ENCODE assay signal across 1 cellular context in the genomic region with DNA sequence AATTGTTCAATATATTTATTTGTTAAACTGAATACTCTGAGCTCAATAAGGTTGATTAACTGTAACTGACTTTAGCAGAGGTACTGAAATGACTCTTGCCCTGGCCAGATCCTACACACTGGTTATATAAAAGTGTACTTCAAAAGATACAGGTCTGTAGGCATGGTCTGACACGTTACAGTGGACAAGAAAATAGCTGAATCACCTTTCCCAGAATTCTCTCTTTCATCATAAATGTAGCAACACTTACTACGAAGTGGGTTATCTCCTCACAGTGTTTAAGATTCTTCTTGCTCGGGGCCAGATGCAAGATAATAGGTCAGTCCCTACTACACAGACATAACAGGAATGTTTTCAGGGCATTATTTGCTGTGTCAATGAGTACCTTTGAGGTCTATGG.
A peak's percentile ranks its signal among the peaks of the same experiment; 100 is the strongest.
TF ChIP-seq lines count a peak whose summit lies in the region.

No MANE protein-coding gene starts in this region.

TF ChIP-seq in K562, 482 proteins besides CTCF, POLR2A, EP300 and RAD21 (continued from another document and continues in another):
- TF ChIP-seq, protein P1, sequence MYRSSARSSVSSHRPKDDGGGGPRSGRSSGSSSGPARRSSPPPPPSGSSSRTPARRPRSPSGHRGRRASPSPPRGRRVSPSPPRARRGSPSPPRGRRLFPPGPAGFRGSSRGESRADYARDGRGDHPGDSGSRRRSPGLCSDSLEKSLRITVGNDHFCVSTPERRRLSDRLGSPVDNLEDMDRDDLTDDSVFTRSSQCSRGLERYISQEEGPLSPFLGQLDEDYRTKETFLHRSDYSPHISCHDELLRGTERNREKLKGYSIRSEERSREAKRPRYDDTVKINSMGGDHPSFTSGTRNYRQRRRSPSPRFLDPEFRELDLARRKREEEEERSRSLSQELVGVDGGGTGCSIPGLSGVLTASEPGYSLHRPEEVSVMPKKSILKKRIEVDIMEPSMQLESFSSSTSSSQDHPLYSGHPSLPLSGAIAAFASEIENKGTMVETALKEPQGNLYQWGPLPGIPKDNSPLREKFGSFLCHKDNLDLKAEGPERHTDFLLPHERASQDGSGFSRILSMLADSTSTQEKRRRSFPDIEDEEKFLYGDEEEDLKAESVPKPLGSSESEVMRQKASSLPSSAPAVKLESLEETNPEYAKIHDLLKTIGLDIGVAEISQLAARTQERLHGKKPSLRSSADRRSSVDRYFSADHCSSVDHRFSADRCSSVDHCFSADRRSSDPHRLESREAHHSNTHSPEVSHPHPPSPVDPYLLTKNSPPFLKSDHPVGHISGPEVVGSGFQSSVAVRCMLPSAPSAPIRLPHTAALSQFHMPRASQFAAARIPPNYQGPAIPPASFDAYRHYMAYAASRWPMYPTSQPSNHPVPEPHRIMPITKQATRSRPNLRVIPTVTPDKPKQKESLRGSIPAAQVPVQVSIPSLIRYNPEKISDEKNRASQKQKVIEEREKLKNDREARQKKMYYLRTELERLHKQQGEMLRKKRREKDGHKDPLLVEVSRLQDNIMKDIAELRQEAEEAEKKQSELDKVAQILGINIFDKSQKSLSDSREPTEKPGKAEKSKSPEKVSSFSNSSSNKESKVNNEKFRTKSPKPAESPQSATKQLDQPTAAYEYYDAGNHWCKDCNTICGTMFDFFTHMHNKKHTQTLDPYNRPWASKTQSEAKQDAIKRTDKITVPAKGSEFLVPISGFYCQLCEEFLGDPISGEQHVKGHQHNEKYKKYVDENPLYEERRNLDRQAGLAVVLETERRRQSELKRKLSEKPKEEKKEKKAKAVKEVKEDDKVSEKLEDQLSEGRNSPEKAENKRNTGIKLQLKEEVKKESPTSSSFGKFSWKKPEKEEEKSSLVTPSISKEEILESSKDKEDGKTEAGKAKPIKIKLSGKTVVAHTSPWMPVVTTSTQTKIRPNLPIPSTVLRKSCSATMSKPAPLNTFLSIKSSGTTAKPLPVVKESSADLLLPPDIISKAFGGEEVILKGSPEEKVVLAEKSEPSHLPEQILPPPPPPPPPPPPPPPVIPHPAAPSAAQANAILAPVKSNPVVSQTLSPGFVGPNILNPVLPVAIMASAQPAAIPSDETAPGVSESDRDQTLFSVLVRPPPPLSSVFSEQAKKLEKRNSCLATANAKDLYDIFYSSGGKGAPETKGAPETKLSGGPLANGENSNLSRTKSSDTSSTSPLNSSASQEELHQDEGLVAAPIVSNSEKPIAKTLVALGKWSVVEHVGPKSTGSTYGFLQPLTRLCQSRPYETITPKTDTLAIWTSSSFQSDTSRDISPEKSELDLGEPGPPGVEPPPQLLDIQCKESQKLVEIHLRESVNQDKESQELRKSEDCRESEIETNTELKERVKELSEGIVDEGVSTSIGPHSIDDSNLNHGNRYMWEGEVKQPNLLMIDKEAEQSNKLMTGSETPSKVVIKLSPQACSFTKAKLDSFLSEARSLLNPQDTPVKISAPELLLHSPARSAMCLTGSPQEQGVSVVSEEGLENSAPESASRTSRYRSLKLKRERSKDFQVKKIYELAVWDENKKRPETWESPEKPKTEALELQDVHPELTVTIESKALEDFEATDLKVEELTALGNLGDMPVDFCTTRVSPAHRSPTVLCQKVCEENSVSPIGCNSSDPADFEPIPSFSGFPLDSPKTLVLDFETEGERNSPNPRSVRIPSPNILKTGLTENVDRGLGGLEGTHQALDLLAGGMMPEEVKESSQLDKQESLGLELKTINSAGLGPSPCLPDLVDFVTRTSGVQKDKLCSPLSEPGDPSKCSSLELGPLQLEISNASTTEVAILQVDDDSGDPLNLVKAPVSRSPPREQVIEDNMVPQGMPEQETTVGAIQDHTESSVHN (IDR thresholded peaks at IDR 0.05; ENCODE audit: borderline replicate concordance in 1 of 2, low read depth in 1 of 2): no peak
- TF ChIP-seq NFIC (IDR thresholded peaks at IDR 0.05): no peak
- TF ChIP-seq ZNF589 (CRISPR knock-in tag; IDR thresholded peaks at IDR 0.05; ENCODE audit: low read depth): 0 out of 2 replicates have a peak, but pooled peaks have one; percentile 33
- no peak for TF ChIP-seq NKRF (IDR thresholded peaks at IDR 0.05; ENCODE audit: borderline replicate concordance)
- peak; percentile 92 for TF ChIP-seq NFE2 (IDR thresholded peaks at IDR 0.05; ENCODE audit: low read depth)
- TF ChIP-seq LEF1 (IDR thresholded peaks at IDR 0.05): no peak
- TF ChIP-seq ZNF140 (CRISPR knock-in tag; IDR thresholded peaks at IDR 0.05): no peak
- no peak for TF ChIP-seq ADNP (tag; IDR thresholded peaks at IDR 0.05)
- TF ChIP-seq LARP7 (IDR thresholded peaks at IDR 0.05): no peak
- TF ChIP-seq MAFG (tag; conservative IDR thresholded peaks at IDR 0.05): peak; percentile 78
- TF ChIP-seq TAF1 (IDR thresholded peaks at IDR 0.05; ENCODE audit: control insufficient read depth, extremely low read depth, insufficient read depth, low read length, severe bottlenecking): no peak
- TF ChIP-seq MEF2A (IDR thresholded peaks at IDR 0.05; ENCODE audit: control insufficient read depth, low read depth, low read length): no peak
- TF ChIP-seq NFATC3 (IDR thresholded peaks at IDR 0.05): no peak
- no peak for TF ChIP-seq E2F1 (CRISPR knock-in tag; IDR thresholded peaks at IDR 0.05)
- TF ChIP-seq, protein P2, sequence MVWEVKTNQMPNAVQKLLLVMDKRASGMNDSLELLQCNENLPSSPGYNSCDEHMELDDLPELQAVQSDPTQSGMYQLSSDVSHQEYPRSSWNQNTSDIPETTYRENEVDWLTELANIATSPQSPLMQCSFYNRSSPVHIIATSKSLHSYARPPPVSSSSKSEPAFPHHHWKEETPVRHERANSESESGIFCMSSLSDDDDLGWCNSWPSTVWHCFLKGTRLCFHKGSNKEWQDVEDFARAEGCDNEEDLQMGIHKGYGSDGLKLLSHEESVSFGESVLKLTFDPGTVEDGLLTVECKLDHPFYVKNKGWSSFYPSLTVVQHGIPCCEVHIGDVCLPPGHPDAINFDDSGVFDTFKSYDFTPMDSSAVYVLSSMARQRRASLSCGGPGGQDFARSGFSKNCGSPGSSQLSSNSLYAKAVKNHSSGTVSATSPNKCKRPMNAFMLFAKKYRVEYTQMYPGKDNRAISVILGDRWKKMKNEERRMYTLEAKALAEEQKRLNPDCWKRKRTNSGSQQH (CRISPR knock-in tag; IDR thresholded peaks at IDR 0.05): no peak
- TF ChIP-seq TARDBP (IDR thresholded peaks at IDR 0.05): no peak
- 0 out of 4 replicates have a peak, but pooled peaks of 1 of the 2 experiments have one; percentile 20 for TF ChIP-seq MAZ (CRISPR knock-in tag; conservative IDR thresholded peaks at IDR 0.05 in 1 of 2, IDR thresholded peaks at IDR 0.05 in 1 of 2)
- TF ChIP-seq, protein P3, sequence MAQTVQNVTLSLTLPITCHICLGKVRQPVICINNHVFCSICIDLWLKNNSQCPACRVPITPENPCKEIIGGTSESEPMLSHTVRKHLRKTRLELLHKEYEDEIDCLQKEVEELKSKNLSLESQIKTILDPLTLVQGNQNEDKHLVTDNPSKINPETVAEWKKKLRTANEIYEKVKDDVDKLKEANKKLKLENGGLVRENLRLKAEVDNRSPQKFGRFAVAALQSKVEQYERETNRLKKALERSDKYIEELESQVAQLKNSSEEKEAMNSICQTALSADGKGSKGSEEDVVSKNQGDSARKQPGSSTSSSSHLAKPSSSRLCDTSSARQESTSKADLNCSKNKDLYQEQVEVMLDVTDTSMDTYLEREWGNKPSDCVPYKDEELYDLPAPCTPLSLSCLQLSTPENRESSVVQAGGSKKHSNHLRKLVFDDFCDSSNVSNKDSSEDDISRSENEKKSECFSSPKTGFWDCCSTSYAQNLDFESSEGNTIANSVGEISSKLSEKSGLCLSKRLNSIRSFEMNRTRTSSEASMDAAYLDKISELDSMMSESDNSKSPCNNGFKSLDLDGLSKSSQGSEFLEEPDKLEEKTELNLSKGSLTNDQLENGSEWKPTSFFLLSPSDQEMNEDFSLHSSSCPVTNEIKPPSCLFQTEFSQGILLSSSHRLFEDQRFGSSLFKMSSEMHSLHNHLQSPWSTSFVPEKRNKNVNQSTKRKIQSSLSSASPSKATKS (CRISPR knock-in tag; IDR thresholded peaks at IDR 0.05): no peak
- peak; percentile 71 for TF ChIP-seq CXXC5 (CRISPR knock-in tag; IDR thresholded peaks at IDR 0.05)
- 0 out of 2 replicates have a peak, but pooled peaks have one; percentile 29 for TF ChIP-seq ARID1B (IDR thresholded peaks at IDR 0.05)
- TF ChIP-seq MEIS2 (IDR thresholded peaks at IDR 0.05; ENCODE audit: partially characterized antibody): peak; percentile 77
- TF ChIP-seq XRCC5 (IDR thresholded peaks at IDR 0.05; ENCODE audit: low read depth, low read length): no peak
- peak; percentile 82 for TF ChIP-seq ETV1 (tag; conservative IDR thresholded peaks at IDR 0.05; ENCODE audit: low read depth)
- TF ChIP-seq BHLHE40 (IDR thresholded peaks at IDR 0.05; ENCODE audit: low read length): no peak
- no peak for TF ChIP-seq PBX2 (CRISPR knock-in tag; IDR thresholded peaks at IDR 0.05; ENCODE audit: low read depth)
- TF ChIP-seq PBX2 (tag; conservative IDR thresholded peaks at IDR 0.05; ENCODE audit: low read depth): 0 out of 2 replicates have a peak, but pooled peaks have one; percentile 14
- peak; percentile 75 for TF ChIP-seq C11orf30 (IDR thresholded peaks at IDR 0.05; ENCODE audit: low read depth)
- no peak for TF ChIP-seq SP1 (CRISPR knock-in tag; IDR thresholded peaks at IDR 0.05)
- no peak for TF ChIP-seq ZNF668 (CRISPR knock-in tag; IDR thresholded peaks at IDR 0.05)
- no peak for TF ChIP-seq ZNF696 (CRISPR knock-in tag; conservative IDR thresholded peaks at IDR 0.05)
- TF ChIP-seq MTA2 (IDR thresholded peaks at IDR 0.05; ENCODE audit: low read depth): no peak
- no peak for TF ChIP-seq ZBTB5 (IDR thresholded peaks at IDR 0.05)
- TF ChIP-seq SLC30A9 (CRISPR knock-in tag; IDR thresholded peaks at IDR 0.05): no peak
- TF ChIP-seq TSC22D4 (tag; IDR thresholded peaks at IDR 0.05): no peak
- no peak for TF ChIP-seq POLR3G (IDR thresholded peaks at IDR 0.05; ENCODE audit: extremely low read depth, insufficient read length, insufficient replicate concordance)
- no peak for TF ChIP-seq CEBPG (CRISPR knock-in tag; IDR thresholded peaks at IDR 0.05)
- TF ChIP-seq CEBPG (tag; conservative IDR thresholded peaks at IDR 0.05 in 1 of 2, IDR thresholded peaks at IDR 0.05 in 1 of 2): peak; percentile 65 to 71
- no peak for TF ChIP-seq JUND (IDR thresholded peaks at IDR 0.05; ENCODE audit: borderline replicate concordance, low read depth, low read length)
- TF ChIP-seq JUND (tag; IDR thresholded peaks at IDR 0.05; ENCODE audit: borderline replicate concordance, low read depth, low read length): peak; percentile 41; the same call in 1 of the 3 replicates
